ENCODE assay signal across 8 cellular contexts in genomic region chr16:81873843-81874752, GRCh38.
A peak's percentile ranks its signal among the peaks of the same experiment; 100 is the strongest.
DNase-seq lines count a peak whose midpoint lies in the region; ATAC-seq, FAIRE-seq and TF ChIP-seq lines count a peak whose summit lies in the region.

No MANE protein-coding gene starts in this region.

- no peak overlapping the region for H3K27ac ChIP-seq in adrenal gland

- no peak for DNase-seq in AG09309 (ENCODE audit: low read depth)
- DNase-seq in GM12892 (ENCODE audit: insufficient read length), result peak; percentile 43
- DNase-seq in SHP77 (lab: John Stamatoyannopoulos, UW), result peak; percentile 31 to 37
- DNase-seq in adrenal gland, result peak; percentile 33 to 84 (median 69)
- peak; percentile 25 for DNase-seq in inferior parietal cortex (ENCODE audit: extremely low spot score)
- DNase-seq in stimulated activated CD4-positive, alpha-beta T cell treated with anti-CD3 and anti-CD28 coated beads, TNF-alpha, amount 100 ng/mL, for 48 hours (ENCODE audit: low read depth in 3 of 3), result peak; percentile 21 to 42 (median 36)
- DNase-seq in posterior vena cava (ENCODE audit: low spot score), result no peak

- no peaks in the 10 kb centered on the region for H3K4me1 ChIP-seq in adrenal gland (replicated peaks in 1 of 2)

- intact Hi-C loops in adrenal gland (cut with DNase I), result loop anchor here in 1 of 2 donors (10.0 kb wide), 1 partner anchor 89 kb away; no protein-coding TSS in a partner anchor
- intact Hi-C loops in posterior vena cava (cut with DNase I), result no loop called here

- H3K27me3 ChIP-seq in adrenal gland, result no peaks in the 10 kb centered on the region

- TF ChIP-seq POLR2A in GM12892 (IDR thresholded peaks at IDR 0.05; ENCODE audit: low read depth, low read length) (no peak), adrenal gland (IDR thresholded peaks at IDR 0.05) (no peak)

- H3K9me3 ChIP-seq in adrenal gland (replicated peaks in 1 of 3), result no peaks in the 10 kb centered on the region

- peak; percentile 77 for ATAC-seq in HG03342 (IDR thresholded peaks at IDR 0.05; ENCODE audit: unreplicated experiment)

- TF ChIP-seq CTCF in AG09309 (IDR thresholded peaks at IDR 0.05; ENCODE audit: control insufficient read depth, insufficient read depth, low read depth, low read length, missing control alignments), result peak; percentile 78
- peak; percentile 55 to 80 (median 69) for TF ChIP-seq CTCF in adrenal gland (IDR thresholded peaks at IDR 0.05)

- H3K4me3 ChIP-seq in AG09309 (ENCODE audit: control insufficient read depth, low read depth, low read length), result no peak overlapping the region
- H3K4me3 ChIP-seq in adrenal gland, result no peak overlapping the region

- WGBS in adrenal gland, 4 donors, result 12 to 25% (median 20%) methylated on average over 6 of the region's 6 CpGs

- peak; percentile 40 for FAIRE-seq in GM12892 (lab: Jason Lieb, UNC)

- no peaks in the 10 kb centered on the region for H3K36me3 ChIP-seq in adrenal gland (replicated peaks in 1 of 2)

Comparison
In these comparisons a context has a peak if more than half of its experiments do, and no peak if none do; other contexts are left out.
1. DNase-seq: peak in GM12892 (single experiment), SHP77 (2 of 2), adrenal gland (7 of 7), inferior parietal cortex (single experiment) and stimulated activated CD4-positive, alpha-beta T cell treated with anti-CD3 and anti-CD28 coated beads, TNF-alpha, amount 100 ng/mL, for 48 hours (3 of 3); none in AG09309 (single experiment) and posterior vena cava (single experiment).